20 cellular contexts compared by ENCODE assay signal in genomic region chr1:171472183-171472647, GRCh38. TPM values are rescaled to one million over a fixed set of nuclear protein-coding genes. Genes with fewer than 3 reads are reported as not detected.
DNase-seq lines count a peak whose midpoint lies in the region; ATAC-seq and FAIRE-seq lines count a peak whose summit lies in the region.
"Had no signal": no experiment of that assay in that cellular context is flagged by ENCODE, and none has a peak within 500 bp of the region (broad histone marks: within the 10 kb centered on the region; RNA-seq: fewer than 3 reads in every experiment).

No MANE protein-coding gene starts in this region.

- DNase-seq in GM18507 (ENCODE audit: extremely low spot score, insufficient read length, low read depth) = no peak
- peak; percentile 54 for DNase-seq in HK-2 (ENCODE audit: unreplicated experiment)
- DNase-seq in mesenteric fat pad (ENCODE audit: low spot score) = no peak
- DNase-seq in stimulated activated CD4-positive, alpha-beta T cell treated with anti-CD3 and anti-CD28 coated beads, Interleukin-15, amount 100 ng/mL, for 24 hours = no peak
- no peak for DNase-seq in NCI-H2081 treated with DMSO at 0.1 percent for 48 hours (lab: John Stamatoyannopoulos, UW)
- DNase-seq: activated gamma-delta T cell treated with Interleukin-2 at 50 U/mL for 16 hours, colonic mucosa, Kasumi-1, NCI-H1048, NCI-H1930, pancreas, right lobe of liver, uterus, WERI-Rb-1 had no signal

- ATAC-seq in GM19438 (IDR thresholded peaks at IDR 0.05; ENCODE audit: low read depth, unreplicated experiment) (peak; percentile 72), HG02943 (IDR thresholded peaks at IDR 0.05; ENCODE audit: low read depth, unreplicated experiment) (peak; percentile 67), HG02973 (IDR thresholded peaks at IDR 0.05; ENCODE audit: unreplicated experiment) (no peak)
- ATAC-seq: natural killer cell treated with Interleukin-12 subunit alpha and Interleukin-12 subunit beta and Interleukin-15 and Interleukin-18, amount 100 ng/mL, for 72 hours; pancreas; right lobe of liver had no signal

- peak; percentile 80 for FAIRE-seq in GM18507 (lab: Jason Lieb, UNC)
- FAIRE-seq: A204.1, D721Med, pancreas had no signal

RNA-seq across cellular contexts. Expression of gene PRRC2C, which starts 13.1 kb away (rescaled TPM):
- total RNA-seq in mesenteric fat pad = 139 TPM
